In genomic region chr9:125932012-125932411, GRCh38 we compare ENCODE assay signal across 10 cellular contexts.
DNase-seq lines count a peak whose midpoint lies in the region; ATAC-seq and TF ChIP-seq lines count a peak whose summit lies in the region.
"Had no signal": no experiment of that assay in that cellular context is flagged by ENCODE, and none has a peak within 500 bp of the region (broad histone marks: within the 10 kb centered on the region; RNA-seq: fewer than 3 reads in every experiment).

No MANE protein-coding gene starts in this region.

- POLR2A ChIA-PET in A673 (lab: Charles Lee; ENCODE audit: low non-redundant PET): no interaction called here

- H3K4me1 ChIP-seq in A673 (ENCODE audit: insufficient read depth, low read length, poor library complexity, severe bottlenecking): no peaks in the 10 kb centered on the region

- H3K27me3 ChIP-seq in A673 (replicated peaks; ENCODE audit: insufficient read depth, low read depth, low read length, poor library complexity): peaks cover 13% of the 10 kb centered on the region

- H3K9me3 Mint-ChIP-seq in activated T-cell treated with anti-CD3 and anti-CD28 coated beads, Interleukin-2, amount 50 U/mL, for 4 hours: no peaks in the 10 kb centered on the region

- H3K27me3 Mint-ChIP-seq in activated T-cell treated with anti-CD3 and anti-CD28 coated beads, Interleukin-2, amount 50 U/mL, for 4 hours (ENCODE audit: low read depth): no peaks in the 10 kb centered on the region

- ATAC-seq in activated T-cell treated with anti-CD3 and anti-CD28 coated beads, Interleukin-2, amount 50 U/mL, for 4 hours: no peak
- ATAC-seq in HG03045 (IDR thresholded peaks at IDR 0.05; ENCODE audit: unreplicated experiment): no peak

- intact Hi-C loops in A673 (cut with micrococcal nuclease; ENCODE audit: unreplicated experiment): no loop called here

- H3K4me3 Mint-ChIP-seq in activated T-cell treated with anti-CD3 and anti-CD28 coated beads, Interleukin-2, amount 50 U/mL, for 4 hours: no peak overlapping the region

- no peak overlapping the region for H3K27ac ChIP-seq in A673 (ENCODE audit: low read depth, low read length, poor library complexity, severe bottlenecking)

- TF ChIP-seq CTCF in A673 (conservative IDR thresholded peaks at IDR 0.05; ENCODE audit: low read depth, low read length): no peak
- no peak for TF ChIP-seq CTCF in astrocyte of the spinal cord (IDR thresholded peaks at IDR 0.05; ENCODE audit: low read depth, low read length)

- in situ Hi-C loops in astrocyte of the spinal cord (cut with HindIII; ENCODE audit: low sequenced_read_pairs): no loop called here

- H3K4me3 ChIP-seq in A673 (ENCODE audit: low read depth, low read length, poor library complexity, severe bottlenecking) (no peak overlapping the region), astrocyte of the spinal cord (ENCODE audit: low read depth, low read length) (no peak overlapping the region)

- CTCF ChIA-PET in A673 (lab: Charles Lee): no interaction called here

- DNase-seq in A673 (ENCODE audit: low spot score) (peak; percentile 48), HS-27A (ENCODE audit: low read depth) (peak; percentile 86), astrocyte of the spinal cord (ENCODE audit: low read depth, low spot score) (peak; percentile 98), kidney glomerular epithelial cell (lab: John Stamatoyannopoulos, UW) (peak; percentile 90), NK-92 (lab: John Stamatoyannopoulos, UW; ENCODE audit: unreplicated experiment) (no peak)
- DNase-seq in activated CD4-positive, alpha-beta T cell treated with anti-CD3 and anti-CD28 coated beads for 48 hours: no peak
- no peak for DNase-seq in activated T-cell treated with anti-CD3 and anti-CD28 coated beads, Interleukin-2, amount 50 U/mL, for 4 hours
- DNase-seq: activated CD4-positive, alpha-beta T cell treated with anti-CD3 and anti-CD28 coated beads for 4 hours; small intestine had no signal

- no peaks in the 10 kb centered on the region for H3K9me3 ChIP-seq in A673 (ENCODE audit: low read depth, low read length, poor library complexity, severe bottlenecking)

- peaks cover 8% of the 10 kb centered on the region for H3K36me3 Mint-ChIP-seq in activated T-cell treated with anti-CD3 and anti-CD28 coated beads, Interleukin-2, amount 50 U/mL, for 4 hours (ENCODE audit: insufficient read depth)

- no peaks in the 10 kb centered on the region for H3K36me3 ChIP-seq in A673 (ENCODE audit: insufficient read depth, low read length, poor library complexity, severe bottlenecking)

- H3K4me1 Mint-ChIP-seq in activated T-cell treated with anti-CD3 and anti-CD28 coated beads, Interleukin-2, amount 50 U/mL, for 4 hours (ENCODE audit: low read depth): no peaks in the 10 kb centered on the region

- no TSS peak for BruUV-seq in A673 (replicated peaks; lab: Mats Ljungman, UMichigan)

Comparison
In these comparisons a context has a peak if more than half of its experiments do, and no peak if none do; other contexts are left out.
1. DNase-seq: peak in A673 (single experiment), HS-27A (single experiment), astrocyte of the spinal cord (single experiment) and kidney glomerular epithelial cell (single experiment); none in activated CD4-positive, alpha-beta T cell treated with anti-CD3 and anti-CD28 coated beads for 48 hours (single experiment), activated T-cell treated with anti-CD3 and anti-CD28 coated beads, Interleukin-2, amount 50 U/mL, for 4 hours (single experiment) and NK-92 (single experiment).